In genomic region chr1:53308512-53308911, GRCh38 we compare ENCODE assay signal across 22 cellular contexts. TPM values are rescaled to one million over a fixed set of nuclear protein-coding genes. Genes with fewer than 3 reads are reported as not detected.
DNase-seq lines count a peak whose midpoint lies in the region; ATAC-seq, FAIRE-seq and TF ChIP-seq lines count a peak whose summit lies in the region.
"Had no signal": no experiment of that assay in that cellular context is flagged by ENCODE, and none has a peak within 500 bp of the region (broad histone marks: within the 10 kb centered on the region; RNA-seq: fewer than 3 reads in every experiment).

No MANE protein-coding gene starts in this region.

- no peak for FAIRE-seq in astrocyte (lab: Jason Lieb, UNC)
- FAIRE-seq: A549, GM19239, H54, HTR-8/SVneo had no signal

- ATAC-seq in activated CD8-positive, alpha-beta T cell treated with anti-CD3 and anti-CD28 coated beads, Interleukin-2, amount 10 ng/mL, durations not matched to agents 7 days and 5 days, result no peak
- no peak for ATAC-seq in activated CD8-positive, alpha-beta T cell treated with anti-CD3 and anti-CD28 coated beads for 36 hours
- ATAC-seq in activated CD8-positive, alpha-beta memory T cell treated with anti-CD3 and anti-CD28 coated beads, Interleukin-2, amount 10 ng/mL, durations not matched to agents 7 days and 5 days, result no peak
- no peak for ATAC-seq in HG03354 (IDR thresholded peaks at IDR 0.05; ENCODE audit: poor library complexity, severe bottlenecking, unreplicated experiment)
- no peak for ATAC-seq in natural killer cell treated with Interleukin-12 subunit alpha and Interleukin-12 subunit beta and Interleukin-15 and Interleukin-18, amount 100 ng/mL, for 72 hours
- ATAC-seq: A549, Right ventricle myocardium inferior had no signal

- peaks cover 9% of the 10 kb centered on the region for H3K4me1 ChIP-seq in astrocyte (ENCODE audit: insufficient read depth, low read length)
- H3K4me1 ChIP-seq in neural progenitor cell, result peaks cover 34% of the 10 kb centered on the region
- H3K4me1 ChIP-seq: A549 had no signal

- H3K27me3 Mint-ChIP-seq in activated CD8-positive, alpha-beta T cell treated with anti-CD3 and anti-CD28 coated beads, Interleukin-2, amount 10 ng/mL, durations not matched to agents 7 days and 5 days (ENCODE audit: low read depth), result no peaks in the 10 kb centered on the region
- H3K27me3 Mint-ChIP-seq in activated CD8-positive, alpha-beta T cell treated with anti-CD3 and anti-CD28 coated beads for 36 hours, result no peaks in the 10 kb centered on the region
- peaks cover under 1% of the 10 kb centered on the region for H3K27me3 Mint-ChIP-seq in astrocyte (ENCODE audit: low read depth, unreplicated experiment)
- H3K27me3 Mint-ChIP-seq in neural progenitor cell (ENCODE audit: insufficient read depth, low read depth), result peaks cover 9% of the 10 kb centered on the region
- no peaks in the 10 kb centered on the region for H3K27me3 Mint-ChIP-seq in activated CD8-positive, alpha-beta memory T cell treated with anti-CD3 and anti-CD28 coated beads, Interleukin-2, amount 10 ng/mL, durations not matched to agents 7 days and 5 days
- no peaks in the 10 kb centered on the region for H3K27me3 Mint-ChIP-seq in natural killer cell treated with Interleukin-12 subunit alpha and Interleukin-12 subunit beta and Interleukin-15 and Interleukin-18, amount 100 ng/mL, for 72 hours
- H3K27me3 Mint-ChIP-seq: CD8-positive, alpha-beta memory T cell; IgD-negative memory B cell had no signal

- H3K27me3 ChIP-seq in astrocyte (ENCODE audit: insufficient read depth, low read length) (no peaks in the 10 kb centered on the region), neural progenitor cell (no peaks in the 10 kb centered on the region)
- H3K27me3 ChIP-seq: BLaER1 treated with 17β-estradiol and CSF1 and Interleukin-3, amounts not matched to agents 10 nM and 100 nM had no signal

- no peaks in the 10 kb centered on the region for H3K79me2 ChIP-seq in astrocyte (ENCODE audit: insufficient read depth, low read length)
- peaks cover 50% of the 10 kb centered on the region for H3K79me2 ChIP-seq in neural progenitor cell (ENCODE audit: low read depth)

- no peak overlapping the region for H3K27ac ChIP-seq in astrocyte (ENCODE audit: low read depth, low read length)
- H3K27ac ChIP-seq in neural progenitor cell, result no peak overlapping the region
- H3K27ac ChIP-seq: A549; BLaER1 treated with 17β-estradiol and CSF1 and Interleukin-3, amounts not matched to agents 10 nM and 100 nM; HL-60; SK-N-MC had no signal

- H3K9ac ChIP-seq in astrocyte (ENCODE audit: low read length) (no peak overlapping the region), neural progenitor cell (no peak overlapping the region)

- H3K36me3 Mint-ChIP-seq in activated CD8-positive, alpha-beta T cell treated with anti-CD3 and anti-CD28 coated beads, Interleukin-2, amount 10 ng/mL, durations not matched to agents 7 days and 5 days (ENCODE audit: low read depth), result peaks cover 24% of the 10 kb centered on the region
- H3K36me3 Mint-ChIP-seq in activated CD8-positive, alpha-beta T cell treated with anti-CD3 and anti-CD28 coated beads for 36 hours (ENCODE audit: low read depth), result peaks cover 12% of the 10 kb centered on the region
- H3K36me3 Mint-ChIP-seq in astrocyte (ENCODE audit: low read depth, unreplicated experiment), result peaks cover 4% of the 10 kb centered on the region
- no peaks in the 10 kb centered on the region for H3K36me3 Mint-ChIP-seq in neural progenitor cell
- no peaks in the 10 kb centered on the region for H3K36me3 Mint-ChIP-seq in activated CD8-positive, alpha-beta memory T cell treated with anti-CD3 and anti-CD28 coated beads, Interleukin-2, amount 10 ng/mL, durations not matched to agents 7 days and 5 days
- H3K36me3 Mint-ChIP-seq in natural killer cell treated with Interleukin-12 subunit alpha and Interleukin-12 subunit beta and Interleukin-15 and Interleukin-18, amount 100 ng/mL, for 72 hours, result peaks cover 2% of the 10 kb centered on the region
- H3K36me3 Mint-ChIP-seq: CD8-positive, alpha-beta memory T cell; IgD-negative memory B cell had no signal

- CTCF ChIA-PET in activated CD8-positive, alpha-beta T cell treated with anti-CD3 and anti-CD28 coated beads, Interleukin-2, amount 10 ng/mL, durations not matched to agents 7 days and 5 days (lab: Charles Lee), result no interaction called here
- CTCF ChIA-PET in activated CD8-positive, alpha-beta T cell treated with anti-CD3 and anti-CD28 coated beads for 36 hours (lab: Charles Lee), result no interaction called here
- CTCF ChIA-PET in activated CD8-positive, alpha-beta memory T cell treated with anti-CD3 and anti-CD28 coated beads, Interleukin-2, amount 10 ng/mL, durations not matched to agents 7 days and 5 days (lab: Charles Lee), result no interaction called here

- no peak for DNase-seq in activated CD8-positive, alpha-beta T cell treated with anti-CD3 and anti-CD28 coated beads, Interleukin-2, amount 10 ng/mL, durations not matched to agents 7 days and 5 days
- no peak for DNase-seq in activated CD8-positive, alpha-beta T cell treated with anti-CD3 and anti-CD28 coated beads for 36 hours
- DNase-seq in NCI-H1694 treated with DMSO at 0.1 percent for 48 hours (lab: John Stamatoyannopoulos, UW) (peak; percentile 47), astrocyte (ENCODE audit: low read depth) (no peak), neural progenitor cell (ENCODE audit: low spot score) (no peak)
- no peak for DNase-seq in activated CD8-positive, alpha-beta memory T cell treated with anti-CD3 and anti-CD28 coated beads, Interleukin-2, amount 10 ng/mL, durations not matched to agents 7 days and 5 days
- DNase-seq in natural killer cell treated with Interleukin-12 subunit alpha and Interleukin-12 subunit beta and Interleukin-15 and Interleukin-18, amount 100 ng/mL, for 72 hours (ENCODE audit: low spot score), result no peak
- DNase-seq: CD8-positive, alpha-beta memory T cell; EL; Kasumi-1; NCI-H1930; NCI-H748 treated with DMSO at 0.1 percent for 48 hours had no signal

- H3K4me3 Mint-ChIP-seq in activated CD8-positive, alpha-beta T cell treated with anti-CD3 and anti-CD28 coated beads, Interleukin-2, amount 10 ng/mL, durations not matched to agents 7 days and 5 days, result no peak overlapping the region
- H3K4me3 Mint-ChIP-seq in activated CD8-positive, alpha-beta T cell treated with anti-CD3 and anti-CD28 coated beads for 36 hours, result no peak overlapping the region
- H3K4me3 Mint-ChIP-seq in astrocyte (ENCODE audit: unreplicated experiment), result no peak overlapping the region
- H3K4me3 Mint-ChIP-seq in neural progenitor cell, result peak overlapping the region; percentile 43
- no peak overlapping the region for H3K4me3 Mint-ChIP-seq in activated CD8-positive, alpha-beta memory T cell treated with anti-CD3 and anti-CD28 coated beads, Interleukin-2, amount 10 ng/mL, durations not matched to agents 7 days and 5 days
- no peak overlapping the region for H3K4me3 Mint-ChIP-seq in natural killer cell treated with Interleukin-12 subunit alpha and Interleukin-12 subunit beta and Interleukin-15 and Interleukin-18, amount 100 ng/mL, for 72 hours
- H3K4me3 Mint-ChIP-seq: CD8-positive, alpha-beta memory T cell; IgD-negative memory B cell had no signal

- H3K9me3 ChIP-seq in astrocyte (ENCODE audit: insufficient read depth, low read depth, low read length) (no peaks in the 10 kb centered on the region), neural progenitor cell (ENCODE audit: low read depth) (no peaks in the 10 kb centered on the region)
- H3K9me3 ChIP-seq: A549; BLaER1 treated with 17β-estradiol and CSF1 and Interleukin-3, amounts not matched to agents 10 nM and 100 nM had no signal

- H3K4me1 Mint-ChIP-seq in activated CD8-positive, alpha-beta T cell treated with anti-CD3 and anti-CD28 coated beads, Interleukin-2, amount 10 ng/mL, durations not matched to agents 7 days and 5 days (ENCODE audit: low read depth), result peaks cover 41% of the 10 kb centered on the region
- peaks cover 15% of the 10 kb centered on the region for H3K4me1 Mint-ChIP-seq in activated CD8-positive, alpha-beta T cell treated with anti-CD3 and anti-CD28 coated beads for 36 hours (ENCODE audit: low read depth)
- peaks cover 8% of the 10 kb centered on the region for H3K4me1 Mint-ChIP-seq in astrocyte (ENCODE audit: low read depth, unreplicated experiment)
- peaks cover 62% of the 10 kb centered on the region for H3K4me1 Mint-ChIP-seq in neural progenitor cell
- H3K4me1 Mint-ChIP-seq in activated CD8-positive, alpha-beta memory T cell treated with anti-CD3 and anti-CD28 coated beads, Interleukin-2, amount 10 ng/mL, durations not matched to agents 7 days and 5 days, result peaks cover 16% of the 10 kb centered on the region
- peaks cover 14 to 31% of the 10 kb centered on the region in 2 donors for H3K4me1 Mint-ChIP-seq in natural killer cell treated with Interleukin-12 subunit alpha and Interleukin-12 subunit beta and Interleukin-15 and Interleukin-18, amount 100 ng/mL, for 72 hours (ENCODE audit: low read depth in 2 of 2)

- no peaks in the 10 kb centered on the region for H3K9me3 Mint-ChIP-seq in activated CD8-positive, alpha-beta T cell treated with anti-CD3 and anti-CD28 coated beads, Interleukin-2, amount 10 ng/mL, durations not matched to agents 7 days and 5 days (ENCODE audit: insufficient read depth)
- H3K9me3 Mint-ChIP-seq in activated CD8-positive, alpha-beta T cell treated with anti-CD3 and anti-CD28 coated beads for 36 hours, result no peaks in the 10 kb centered on the region
- H3K9me3 Mint-ChIP-seq in astrocyte (ENCODE audit: unreplicated experiment), result no peaks in the 10 kb centered on the region
- peaks cover 3% of the 10 kb centered on the region for H3K9me3 Mint-ChIP-seq in neural progenitor cell
- H3K9me3 Mint-ChIP-seq in activated CD8-positive, alpha-beta memory T cell treated with anti-CD3 and anti-CD28 coated beads, Interleukin-2, amount 10 ng/mL, durations not matched to agents 7 days and 5 days (ENCODE audit: low read depth), result no peaks in the 10 kb centered on the region
- no peaks in the 10 kb centered on the region for H3K9me3 Mint-ChIP-seq in natural killer cell treated with Interleukin-12 subunit alpha and Interleukin-12 subunit beta and Interleukin-15 and Interleukin-18, amount 100 ng/mL, for 72 hours
- H3K9me3 Mint-ChIP-seq: CD8-positive, alpha-beta memory T cell; IgD-negative memory B cell had no signal

- H4K20me1 ChIP-seq in astrocyte (ENCODE audit: insufficient read depth, low read length), result peaks cover 74% of the 10 kb centered on the region
- H4K20me1 ChIP-seq in neural progenitor cell (ENCODE audit: low read depth), result peaks cover 63% of the 10 kb centered on the region

- peak overlapping the region; percentile 11 for H3K27ac Mint-ChIP-seq in activated CD8-positive, alpha-beta T cell treated with anti-CD3 and anti-CD28 coated beads, Interleukin-2, amount 10 ng/mL, durations not matched to agents 7 days and 5 days
- H3K27ac Mint-ChIP-seq in activated CD8-positive, alpha-beta T cell treated with anti-CD3 and anti-CD28 coated beads for 36 hours, result no peak overlapping the region
- H3K27ac Mint-ChIP-seq in astrocyte (ENCODE audit: unreplicated experiment) (peak overlapping the region; percentile 2), neural progenitor cell (no peak overlapping the region)
- H3K27ac Mint-ChIP-seq in activated CD8-positive, alpha-beta memory T cell treated with anti-CD3 and anti-CD28 coated beads, Interleukin-2, amount 10 ng/mL, durations not matched to agents 7 days and 5 days, result no peak overlapping the region
- H3K27ac Mint-ChIP-seq in natural killer cell treated with Interleukin-12 subunit alpha and Interleukin-12 subunit beta and Interleukin-15 and Interleukin-18, amount 100 ng/mL, for 72 hours, result peak overlapping the region in 1 of 2 donors; percentile 27
- H3K27ac Mint-ChIP-seq: IgD-negative memory B cell had no signal

- H3K36me3 ChIP-seq in astrocyte (ENCODE audit: insufficient read depth, low read length) (no peaks in the 10 kb centered on the region), neural progenitor cell (no peaks in the 10 kb centered on the region)

- no peaks in the 10 kb centered on the region for H3F3A ChIP-seq in neural progenitor cell (ENCODE audit: low read depth)

- no peak for TF ChIP-seq CTCF in activated CD8-positive, alpha-beta T cell treated with anti-CD3 and anti-CD28 coated beads for 36 hours (IDR thresholded peaks at IDR 0.05)
- no peak for TF ChIP-seq CTCF in astrocyte (IDR thresholded peaks at IDR 0.05; ENCODE audit: insufficient read depth, low read depth, low read length)
- TF ChIP-seq CTCF in neural progenitor cell (IDR thresholded peaks at IDR 0.05), result no peak

- H2AFZ ChIP-seq in astrocyte (ENCODE audit: low read depth, low read length), result no peak overlapping the region
- no peak overlapping the region for H2AFZ ChIP-seq in neural progenitor cell (replicated peaks)

- intact Hi-C loops in activated CD8-positive, alpha-beta T cell treated with anti-CD3 and anti-CD28 coated beads for 36 hours (cut with micrococcal nuclease), result no loop called here

- POLR2A ChIA-PET in activated CD8-positive, alpha-beta T cell treated with anti-CD3 and anti-CD28 coated beads, Interleukin-2, amount 10 ng/mL, durations not matched to agents 7 days and 5 days (lab: Charles Lee), result no interaction called here
- POLR2A ChIA-PET in activated CD8-positive, alpha-beta T cell treated with anti-CD3 and anti-CD28 coated beads for 36 hours (lab: Charles Lee), result no interaction called here

- H3K4me2 ChIP-seq in astrocyte (ENCODE audit: low read length) (no peak overlapping the region), neural progenitor cell (no peak overlapping the region)
- H3K4me2 ChIP-seq: A549 had no signal

- H3K4me3 ChIP-seq in astrocyte (ENCODE audit: insufficient read depth, low read depth, low read length) (no peak overlapping the region), neural progenitor cell (no peak overlapping the region)
- H3K4me3 ChIP-seq: A549; BLaER1 treated with 17β-estradiol and CSF1 and Interleukin-3, amounts not matched to agents 10 nM and 100 nM; SK-N-MC had no signal

RNA-seq across cellular contexts. Expression of gene LRP8, which starts 19.4 kb away (rescaled TPM):
- total RNA-seq in activated CD8-positive, alpha-beta T cell treated with anti-CD3 and anti-CD28 coated beads, Interleukin-2, amount 10 ng/mL, durations not matched to agents 7 days and 5 days, result 10 to 100 TPM; 62.7 to 71.8 TPM
- 10 to 100 TPM; 39.9 to 41.6 TPM for total RNA-seq in activated CD8-positive, alpha-beta T cell treated with anti-CD3 and anti-CD28 coated beads for 36 hours
- total RNA-seq in astrocyte, result 12.8 and 13.9 TPM in 2 replicates
- total RNA-seq in neural progenitor cell (ENCODE audit: low replicate concordance), result 15.6 and 25.7 TPM in 2 replicates
- total RNA-seq in activated CD8-positive, alpha-beta memory T cell treated with anti-CD3 and anti-CD28 coated beads, Interleukin-2, amount 10 ng/mL, durations not matched to agents 7 days and 5 days, result 10 to 100 TPM; 65.1 to 82.5 TPM
- 100 to 1,000 TPM in 1 of 2 donors, 10 to 100 TPM in 1; 87.8 to 194 TPM for total RNA-seq in natural killer cell treated with Interleukin-12 subunit alpha and Interleukin-12 subunit beta and Interleukin-15 and Interleukin-18, amount 100 ng/mL, for 72 hours

Comparison
In these comparisons a context has a peak if more than half of its experiments do, and no peak if none do; other contexts are left out.
1. H3K27ac Mint-ChIP-seq: peak in activated CD8-positive, alpha-beta T cell treated with anti-CD3 and anti-CD28 coated beads, Interleukin-2, amount 10 ng/mL, durations not matched to agents 7 days and 5 days (single experiment) and astrocyte (single experiment); none in activated CD8-positive, alpha-beta T cell treated with anti-CD3 and anti-CD28 coated beads for 36 hours (single experiment), neural progenitor cell (single experiment) and activated CD8-positive, alpha-beta memory T cell treated with anti-CD3 and anti-CD28 coated beads, Interleukin-2, amount 10 ng/mL, durations not matched to agents 7 days and 5 days (single experiment).